16 cellular contexts compared by ENCODE assay signal in genomic region chr13:33322474-33322827, GRCh38. TPM values are rescaled to one million over a fixed set of nuclear protein-coding genes. Genes with fewer than 3 reads are reported as not detected.
A peak's percentile ranks its signal among the peaks of the same experiment; 100 is the strongest.
DNase-seq lines count a peak whose midpoint lies in the region; ATAC-seq and TF ChIP-seq lines count a peak whose summit lies in the region.
"Had no signal": no experiment of that assay in that cellular context is flagged by ENCODE, and none has a peak within 500 bp of the region (broad histone marks: within the 10 kb centered on the region; RNA-seq: fewer than 3 reads in every experiment).

No MANE protein-coding gene starts in this region.

- H2BK5ac ChIP-seq in neuronal stem cell (ENCODE audit: low read length), result no peak overlapping the region

- H3K9me3 Mint-ChIP-seq in HFFc6, result peaks cover 19% of the 10 kb centered on the region
- no peaks in the 10 kb centered on the region for H3K9me3 Mint-ChIP-seq in activated naive CD4-positive, alpha-beta T cell treated with anti-CD3 and anti-CD28 coated beads, Interleukin-2, amount 10 ng/mL, durations not matched to agents 7 days and 5 days
- H3K9me3 Mint-ChIP-seq: activated naive CD8-positive, alpha-beta T cell treated with anti-CD3 and anti-CD28 coated beads, Interleukin-2, amount 50 U/mL, for 24 hours; CD4-positive, alpha-beta T cell had no signal

- H3K27ac ChIP-seq in muscle layer of duodenum (ENCODE audit: low read length) (peak overlapping the region; percentile 60), tibial nerve (peak overlapping the region; percentile 56 to 87 (median 75)), neuronal stem cell (replicated peaks; ENCODE audit: low read length) (no peak overlapping the region)

- no peak for ATAC-seq in HG03097 (IDR thresholded peaks at IDR 0.05; ENCODE audit: low FRiP score, unreplicated experiment)
- ATAC-seq: activated naive CD8-positive, alpha-beta T cell treated with anti-CD3 and anti-CD28 coated beads, Interleukin-2, amount 50 U/mL, for 24 hours; naive thymus-derived CD8-positive, alpha-beta T cell had no signal

- no peaks in the 10 kb centered on the region for H3K79me1 ChIP-seq in neuronal stem cell (ENCODE audit: low read depth, low read length)

- H3K27me3 ChIP-seq in muscle layer of duodenum (ENCODE audit: low read depth, low read length) (no peaks in the 10 kb centered on the region), tibial nerve (no peaks in the 10 kb centered on the region), neuronal stem cell (ENCODE audit: control insufficient read depth in 3 of 3, insufficient read depth in 3 of 3, low read depth in 1 of 3, low read length in 3 of 3) (no peaks in the 10 kb centered on the region)

- no peak overlapping the region for H3K18ac ChIP-seq in neuronal stem cell (ENCODE audit: low read length)

- H4K8ac ChIP-seq in neuronal stem cell (ENCODE audit: low read depth, low read length), result no peak overlapping the region

- H3K4me3 ChIP-seq in fibroblast of mammary gland (ENCODE audit: control insufficient read depth, low read depth, low read length) (peak overlapping the region; percentile 37), muscle layer of duodenum (ENCODE audit: low read depth in 1 of 2, low read length in 2 of 2) (peak overlapping the region in 1 of 2 donors; percentile 30), tibial nerve (peak overlapping the region in 3 of 4 donors; percentile 3 to 30 (median 5)), neuronal stem cell (ENCODE audit: low read length in 2 of 2) (no peak overlapping the region)

- H2AK5ac ChIP-seq in neuronal stem cell (ENCODE audit: low read depth, low read length), result no peak overlapping the region

- CTCF ChIA-PET in activated naive CD4-positive, alpha-beta T cell treated with anti-CD3 and anti-CD28 coated beads, Interleukin-2, amount 10 ng/mL, durations not matched to agents 7 days and 5 days (lab: Charles Lee), result no interaction called here

- peak in 1 of 2 donors; percentile 63 for TF ChIP-seq EP300 in tibial nerve (IDR thresholded peaks at IDR 0.05)

- no peak overlapping the region for H3K14ac ChIP-seq in neuronal stem cell (ENCODE audit: low read length)

- H3K4me3 Mint-ChIP-seq in HFFc6, result peak overlapping the region; percentile 85
- no peak overlapping the region for H3K4me3 Mint-ChIP-seq in activated naive CD4-positive, alpha-beta T cell treated with anti-CD3 and anti-CD28 coated beads, Interleukin-2, amount 10 ng/mL, durations not matched to agents 7 days and 5 days
- H3K4me3 Mint-ChIP-seq: activated naive CD8-positive, alpha-beta T cell treated with anti-CD3 and anti-CD28 coated beads, Interleukin-2, amount 50 U/mL, for 24 hours; CD4-positive, alpha-beta T cell; naive thymus-derived CD8-positive, alpha-beta T cell had no signal

- no peaks in the 10 kb centered on the region for H3K9me3 ChIP-seq in muscle layer of duodenum (ENCODE audit: control insufficient read depth in 1 of 2, low read length in 2 of 2)
- peaks cover 0 to 2% (median 0%) of the 10 kb centered on the region in 4 donors for H3K9me3 ChIP-seq in tibial nerve
- no peaks in the 10 kb centered on the region for H3K9me3 ChIP-seq in neuronal stem cell (replicated peaks in 1 of 2; ENCODE audit: control insufficient read depth in 2 of 2, insufficient read depth in 1 of 2, low read depth in 1 of 2, low read length in 2 of 2)

- TF ChIP-seq CTCF in HFFc6 (IDR thresholded peaks at IDR 0.05) (no peak), fibroblast of mammary gland (conservative IDR thresholded peaks at IDR 0.05; ENCODE audit: control insufficient read depth, insufficient read depth, low read depth, low read length) (no peak), tibial nerve (IDR thresholded peaks at IDR 0.05) (no peak)

- no peaks in the 10 kb centered on the region; the same call in 1 of the 2 replicates for H3K27me3 Mint-ChIP-seq in HFFc6 (ENCODE audit: insufficient read depth)
- no peaks in the 10 kb centered on the region for H3K27me3 Mint-ChIP-seq in activated naive CD4-positive, alpha-beta T cell treated with anti-CD3 and anti-CD28 coated beads, Interleukin-2, amount 10 ng/mL, durations not matched to agents 7 days and 5 days

- peak; percentile 71 for DNase-seq in HFFc6
- peak; percentile 90 for DNase-seq in fibroblast of mammary gland (ENCODE audit: low read depth)
- DNase-seq in tibial nerve (ENCODE audit: low spot score in 2 of 2), result no peak
- DNase-seq in nucleus accumbens (lab: John Stamatoyannopoulos, UW), result no peak
- no peak for DNase-seq in activated naive CD4-positive, alpha-beta T cell treated with anti-CD3 and anti-CD28 coated beads, Interleukin-2, amount 10 ng/mL, durations not matched to agents 7 days and 5 days
- DNase-seq in neuronal stem cell (ENCODE audit: low spot score), result no peak
- DNase-seq: activated CD8-positive, alpha-beta memory T cell treated with anti-CD3 and anti-CD28 coated beads, Interleukin-2, amount 50 U/mL, for 4 hours; activated naive CD8-positive, alpha-beta T cell treated with anti-CD3 and anti-CD28 coated beads, Interleukin-2, amount 50 U/mL, for 24 hours; CD4-positive, alpha-beta T cell; KG1; naive thymus-derived CD8-positive, alpha-beta T cell; NCI-H1694 treated with DMSO at 0.1 percent for 48 hours; NCI-H82; SHP77 had no signal

- peaks cover 59% of the 10 kb centered on the region for H3K4me1 Mint-ChIP-seq in HFFc6 (ENCODE audit: low read depth)
- H3K4me1 Mint-ChIP-seq in activated naive CD4-positive, alpha-beta T cell treated with anti-CD3 and anti-CD28 coated beads, Interleukin-2, amount 10 ng/mL, durations not matched to agents 7 days and 5 days, result no peaks in the 10 kb centered on the region
- H3K4me1 Mint-ChIP-seq: activated naive CD8-positive, alpha-beta T cell treated with anti-CD3 and anti-CD28 coated beads, Interleukin-2, amount 50 U/mL, for 24 hours; naive thymus-derived CD8-positive, alpha-beta T cell had no signal

- no peaks in the 10 kb centered on the region for H3K36me3 ChIP-seq in muscle layer of duodenum (ENCODE audit: control insufficient read depth in 1 of 2, insufficient read depth in 2 of 2, low read length in 2 of 2)
- no peaks in the 10 kb centered on the region for H3K36me3 ChIP-seq in tibial nerve
- no peaks in the 10 kb centered on the region for H3K36me3 ChIP-seq in neuronal stem cell (replicated peaks in 1 of 2; ENCODE audit: control insufficient read depth in 2 of 2, insufficient read depth in 2 of 2, low read length in 2 of 2)

- 25 to 30% methylated on average over 5 of the region's 5 CpGs for WGBS in tibial nerve, 2 donors
- WGBS in neuronal stem cell (ENCODE audit: extremely low coverage in 2 of 2, insufficient read length in 2 of 2, insufficient replicate concordance in 1 of 2), 2 donors, result no CpG with 5 or more reads among the region's 5 CpGs

- H3K36me3 Mint-ChIP-seq in HFFc6 (ENCODE audit: low read depth), result peaks cover 18% of the 10 kb centered on the region
- H3K36me3 Mint-ChIP-seq in activated naive CD4-positive, alpha-beta T cell treated with anti-CD3 and anti-CD28 coated beads, Interleukin-2, amount 10 ng/mL, durations not matched to agents 7 days and 5 days, result no peaks in the 10 kb centered on the region

- no peak overlapping the region for H2BK120ac ChIP-seq in neuronal stem cell (ENCODE audit: low read depth, low read length)

- peak in 1 of 2 donors; percentile 0 for TF ChIP-seq POLR2A in tibial nerve (IDR thresholded peaks at IDR 0.05)

- H3K27ac Mint-ChIP-seq in HFFc6, result peak overlapping the region; percentile 87
- no peak overlapping the region for H3K27ac Mint-ChIP-seq in activated naive CD4-positive, alpha-beta T cell treated with anti-CD3 and anti-CD28 coated beads, Interleukin-2, amount 10 ng/mL, durations not matched to agents 7 days and 5 days
- H3K27ac Mint-ChIP-seq: activated naive CD8-positive, alpha-beta T cell treated with anti-CD3 and anti-CD28 coated beads, Interleukin-2, amount 50 U/mL, for 24 hours; CD4-positive, alpha-beta T cell; naive thymus-derived CD8-positive, alpha-beta T cell had no signal

- H3K4me2 ChIP-seq in neuronal stem cell (ENCODE audit: insufficient read depth, low read length, poor library complexity, severe bottlenecking), result no peak overlapping the region

- H4K91ac ChIP-seq in neuronal stem cell (ENCODE audit: low read depth, low read length, poor library complexity), result no peak overlapping the region

- no peak overlapping the region for H3K9ac ChIP-seq in neuronal stem cell (ENCODE audit: low read depth, low read length, poor library complexity)

- H3K4me1 ChIP-seq in muscle layer of duodenum (ENCODE audit: control insufficient read depth in 1 of 2, insufficient read depth in 2 of 2, low read length in 2 of 2), result peaks cover 0 to 8% of the 10 kb centered on the region in 2 donors
- peaks cover 0 to 36% (median 23%) of the 10 kb centered on the region in 4 donors for H3K4me1 ChIP-seq in tibial nerve
- H3K4me1 ChIP-seq in neuronal stem cell (ENCODE audit: control insufficient read depth in 2 of 2, insufficient read depth in 1 of 2, low read depth in 1 of 2, low read length in 2 of 2), result no peaks in the 10 kb centered on the region

- no peak overlapping the region for H3K4ac ChIP-seq in neuronal stem cell (ENCODE audit: low read length)

- no peak overlapping the region for H2BK12ac ChIP-seq in neuronal stem cell (ENCODE audit: low read length)

- H2AFZ ChIP-seq in neuronal stem cell (ENCODE audit: low read length), result no peak overlapping the region

- no peak overlapping the region for H2BK15ac ChIP-seq in neuronal stem cell (ENCODE audit: low read length)

- H3K23ac ChIP-seq in neuronal stem cell (ENCODE audit: low read depth, low read length, poor library complexity), result no peak overlapping the region

RNA-seq across cellular contexts. Expression of gene STARD13, which starts 36.9 kb away (rescaled TPM):
- total RNA-seq in HFFc6 (2021; fragmentation: NEBNext Ultra II Directional; extraction: Animal tissue kit (Norgen Biotek cat#: 25700)), result 10 to 100 TPM; 27.9 to 38.3 (median 34.5) TPM
- 100 to 1,000 TPM in 1 of 4 donors, 10 to 100 TPM in 3; 52.7 to 125 (median 80.0) TPM for total RNA-seq in tibial nerve
- polyA plus RNA-seq in neuronal stem cell (2013, experiment 1 of 2), result 1.4 TPM
- polyA plus RNA-seq in neuronal stem cell (2013, experiment 2 of 2), result 1.4 TPM
- total RNA-seq: CD4-positive, alpha-beta T cell; naive thymus-derived CD8-positive, alpha-beta T cell had no signal
- polyA plus RNA-seq: naive thymus-derived CD8-positive, alpha-beta T cell had no signal

Comparison
In these comparisons a context has a peak if more than half of its experiments do, and no peak if none do; other contexts are left out.
1. DNase-seq: peak in HFFc6 (single experiment) and fibroblast of mammary gland (single experiment); none in tibial nerve (0 of 2), nucleus accumbens (0 of 56), activated naive CD4-positive, alpha-beta T cell treated with anti-CD3 and anti-CD28 coated beads, Interleukin-2, amount 10 ng/mL, durations not matched to agents 7 days and 5 days (single experiment) and neuronal stem cell (single experiment).
2. H3K4me3 ChIP-seq: peak in fibroblast of mammary gland (single experiment) and tibial nerve (3 of 4); none in neuronal stem cell (0 of 2).